ENCODE assay signal across 1 cellular context in genomic region chr2:217149087-217149660, GRCh38.
TF ChIP-seq lines count a peak whose summit lies in the region.

No MANE protein-coding gene starts in this region.

TF ChIP-seq in H1, 55 proteins besides CTCF, POLR2A, EP300 and RAD21 (continued from another document):
- TF ChIP-seq TEAD4 (IDR thresholded peaks at IDR 0.05; ENCODE audit: low read depth, low read length) (no peak), CHD7 (IDR thresholded peaks at IDR 0.05; ENCODE audit: insufficient replicate concordance, low read length) (no peak)
